14 cellular contexts compared by ENCODE assay signal in the genomic region with DNA sequence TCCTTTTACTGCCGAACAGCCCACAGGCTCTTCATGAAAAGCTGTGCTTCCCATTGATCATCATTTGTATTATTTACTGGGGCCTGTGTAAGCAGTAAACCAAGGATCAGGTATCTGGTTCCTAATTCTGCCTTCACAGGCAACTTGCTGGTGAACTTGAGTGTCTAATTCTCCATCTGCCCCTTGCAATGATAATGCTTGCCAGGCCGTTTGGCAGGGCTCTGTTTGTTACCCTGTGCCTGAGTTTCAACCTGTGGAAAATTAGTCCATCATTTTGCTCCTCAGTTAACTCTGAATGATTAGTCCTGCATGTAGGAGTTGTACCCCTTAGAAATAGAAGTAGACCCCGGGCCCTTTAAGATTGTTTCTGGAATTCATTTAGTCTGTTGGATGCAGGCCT.
A peak's percentile ranks its signal among the peaks of the same experiment; 100 is the strongest.
DNase-seq lines count a peak whose midpoint lies in the region; ATAC-seq and TF ChIP-seq lines count a peak whose summit lies in the region.
"Had no signal": no experiment of that assay in that cellular context is flagged by ENCODE, and none has a peak within 500 bp of the region (broad histone marks: within the 10 kb centered on the region; RNA-seq: fewer than 3 reads in every experiment).

No MANE protein-coding gene starts in this region.

- no peaks in the 10 kb centered on the region for H3K36me3 ChIP-seq in gastroesophageal sphincter

- H3K27ac ChIP-seq in gastroesophageal sphincter: no peak overlapping the region
- H3K27ac ChIP-seq: GM23248 had no signal

- TF ChIP-seq CTCF in gastroesophageal sphincter (IDR thresholded peaks at IDR 0.05): no peak

- H3K9me3 ChIP-seq in gastroesophageal sphincter: peaks cover 0 to 11% (median 0%) of the 10 kb centered on the region in 3 donors

- DNase-seq in G401 (ENCODE audit: low spot score): peak; percentile 85
- DNase-seq in NCI-H446 treated with DMSO at 0.1 percent for 48 hours (lab: John Stamatoyannopoulos, UW): peak; percentile 40
- DNase-seq in cerebellum (ENCODE audit: low spot score): peak; percentile 68
- DNase-seq in stimulated activated CD4-positive, alpha-beta T cell treated with anti-CD3 and anti-CD28 coated beads, Interleukin-12 subunit alpha, Interleukin-12 subunit beta, amount 100 ng/mL, for 4 hours: no peak
- DNase-seq: Calu3; CD4-positive, alpha-beta memory T cell; COR-L47; DMS53; DMS79 treated with DMSO at 0.1 percent for 48 hours; GM23248; H7; HCEC 1CT had no signal

- no peaks in the 10 kb centered on the region for H3K4me1 ChIP-seq in gastroesophageal sphincter

- no peaks in the 10 kb centered on the region for H3K27me3 ChIP-seq in gastroesophageal sphincter

- 94 to 100% methylated on average over 1 to 2 of the region's 3 CpGs for WGBS in gastroesophageal sphincter (ENCODE audit: low coverage in 1 of 2), 2 donors

- no peak for TF ChIP-seq EP300 in gastroesophageal sphincter (IDR thresholded peaks at IDR 0.05)

- no peak for TF ChIP-seq POLR2A in gastroesophageal sphincter (IDR thresholded peaks at IDR 0.05)

- ATAC-seq in GM19328 (IDR thresholded peaks at IDR 0.05; ENCODE audit: unreplicated experiment): no peak
- ATAC-seq in gastroesophageal sphincter: no peak

- no peak overlapping the region for H3K4me3 ChIP-seq in gastroesophageal sphincter
- H3K4me3 ChIP-seq: GM23248 had no signal

- in situ Hi-C loops in G401 (cut with HindIII; ENCODE audit: low sequenced_read_pairs): no loop called here
